In genomic region chr3:29557186-29557585, GRCh38 we compare ENCODE assay signal across 20 cellular contexts.
"Had no signal": no experiment of that assay in that cellular context is flagged by ENCODE, and none has a peak within 500 bp of the region (broad histone marks: within the 10 kb centered on the region; RNA-seq: fewer than 3 reads in every experiment).

No MANE protein-coding gene starts in this region.

- H3K4me3 ChIP-seq: breast epithelium, esophagus squamous epithelium, lung, vagina had no signal

- H3K4me3 Mint-ChIP-seq: activated naive CD8-positive, alpha-beta T cell; stimulated activated naive CD8-positive, alpha-beta T cell treated with anti-CD3 and anti-CD28 coated beads, Interleukin-15, Interleukin-2, amounts not matched to agents 100 ng/mL and 50 ng/mL, for 24 hours had no signal

- H3K36me3 Mint-ChIP-seq: activated naive CD8-positive, alpha-beta T cell had no signal

- H3K9me3 Mint-ChIP-seq: stimulated activated naive CD8-positive, alpha-beta T cell treated with anti-CD3 and anti-CD28 coated beads, Interleukin-15, Interleukin-2, amounts not matched to agents 100 ng/mL and 50 ng/mL, for 24 hours had no signal

- H3K27me3 Mint-ChIP-seq: progenitor cell of endocrine pancreas had no signal

- H3K27me3 ChIP-seq: breast epithelium, esophagus squamous epithelium, vagina had no signal

- ATAC-seq: left colon had no signal

- H3K9me3 ChIP-seq: breast epithelium, esophagus squamous epithelium, vagina had no signal

- H3K4me1 ChIP-seq: breast epithelium, esophagus squamous epithelium, vagina had no signal

- H3K27ac ChIP-seq: breast epithelium, esophagus squamous epithelium, vagina, WERI-Rb-1 had no signal

- H3K27ac Mint-ChIP-seq: activated naive CD8-positive, alpha-beta T cell; progenitor cell of endocrine pancreas; stimulated activated naive CD8-positive, alpha-beta T cell treated with anti-CD3 and anti-CD28 coated beads, Interleukin-15, Interleukin-2, amounts not matched to agents 100 ng/mL and 50 ng/mL, for 24 hours had no signal

- DNase-seq: activated CD4-positive, alpha-beta T cell treated with anti-CD3 and anti-CD28 coated beads for 1 hour; activated CD8-positive, alpha-beta memory T cell treated with anti-CD3 and anti-CD28 coated beads for 24 hours; activated CD8-positive, alpha-beta memory T cell treated with anti-CD3 and anti-CD28 coated beads, Interleukin-2, amount 50 U/mL, for 48 hours; activated effector memory CD4-positive, alpha-beta T cell treated with Interleukin-2 at 50 U/mL for 16 hours; activated T-cell treated with anti-CD3 and anti-CD28 coated beads, Interleukin-2, amount 50 U/mL, for 48 hours; amygdala; effector CD8-positive, alpha-beta T cell; esophagus squamous epithelium; foreskin fibroblast; hippocampal formation; islet precursor cell; left colon; stimulated activated CD4-positive, alpha-beta T cell treated with anti-CD3 and anti-CD28 coated beads, Interleukin-2, amount 100 ng/mL, for 48 hours; WERI-Rb-1 had no signal

- H3K36me3 ChIP-seq: breast epithelium, esophagus squamous epithelium, vagina, WERI-Rb-1 had no signal
